In genomic region chrX:45847966-45848365, GRCh38 we compare ENCODE assay signal across 19 cellular contexts.
DNase-seq lines count a peak whose midpoint lies in the region; ATAC-seq and TF ChIP-seq lines count a peak whose summit lies in the region.
"Had no signal": no experiment of that assay in that cellular context is flagged by ENCODE, and none has a peak within 500 bp of the region (broad histone marks: within the 10 kb centered on the region; RNA-seq: fewer than 3 reads in every experiment).

No MANE protein-coding gene starts in this region.

- H4K20me1 ChIP-seq in Loucy (ENCODE audit: insufficient read depth, low read length, poor library complexity, severe bottlenecking) (no peaks in the 10 kb centered on the region), osteoblast (ENCODE audit: insufficient read depth, low read length) (no peaks in the 10 kb centered on the region)

- peaks cover 43% of the 10 kb centered on the region for H3K4me1 Mint-ChIP-seq in activated naive CD4-positive, alpha-beta T cell treated with anti-CD3 and anti-CD28 coated beads for 36 hours (ENCODE audit: low read depth)
- peaks cover 28% of the 10 kb centered on the region for H3K4me1 Mint-ChIP-seq in chondrocyte (ENCODE audit: low read depth)

- no peak for ATAC-seq in activated naive CD4-positive, alpha-beta T cell treated with anti-CD3 and anti-CD28 coated beads, Interleukin-2, amount 50 U/mL, for 72 hours
- ATAC-seq in HG02588 (IDR thresholded peaks at IDR 0.05; ENCODE audit: unreplicated experiment) (no peak), GM18517 (IDR thresholded peaks at IDR 0.05; ENCODE audit: unreplicated experiment) (no peak)
- ATAC-seq: gastrocnemius medialis; lower lobe of right lung; natural killer cell treated with Interleukin-12 subunit alpha and Interleukin-12 subunit beta and Interleukin-15 and Interleukin-18, amount 100 ng/mL, for 72 hours had no signal

- H3K4me3 Mint-ChIP-seq in activated naive CD4-positive, alpha-beta T cell treated with anti-CD3 and anti-CD28 coated beads for 36 hours = peak overlapping the region; percentile 50
- H3K4me3 Mint-ChIP-seq in chondrocyte (ENCODE audit: unreplicated experiment) = peak overlapping the region; percentile 36
- H3K4me3 Mint-ChIP-seq: natural killer cell treated with Interleukin-12 subunit alpha and Interleukin-12 subunit beta and Interleukin-15 and Interleukin-18, amount 100 ng/mL, for 72 hours had no signal

- no peaks in the 10 kb centered on the region for H3F3A ChIP-seq in Loucy (ENCODE audit: low read depth)

- CTCF ChIA-PET in activated naive CD4-positive, alpha-beta T cell treated with anti-CD3 and anti-CD28 coated beads for 36 hours (lab: Charles Lee) = interaction anchor here (1.6 kb wide), 1 partner anchor 528 kb away, joined by 6 read pairs; no protein-coding TSS in a partner anchor

- H3K9me3 Mint-ChIP-seq in activated naive CD4-positive, alpha-beta T cell treated with anti-CD3 and anti-CD28 coated beads for 36 hours = no peaks in the 10 kb centered on the region
- H3K9me3 Mint-ChIP-seq in activated naive CD4-positive, alpha-beta T cell treated with anti-CD3 and anti-CD28 coated beads, Interleukin-2, amount 50 U/mL, for 72 hours = no peaks in the 10 kb centered on the region
- peaks cover 5% of the 10 kb centered on the region for H3K9me3 Mint-ChIP-seq in chondrocyte (ENCODE audit: low read depth)
- H3K9me3 Mint-ChIP-seq: natural killer cell treated with Interleukin-12 subunit alpha and Interleukin-12 subunit beta and Interleukin-15 and Interleukin-18, amount 100 ng/mL, for 72 hours had no signal

- no peak overlapping the region for H3K27ac Mint-ChIP-seq in activated naive CD4-positive, alpha-beta T cell treated with anti-CD3 and anti-CD28 coated beads for 36 hours
- no peak overlapping the region for H3K27ac Mint-ChIP-seq in activated naive CD4-positive, alpha-beta T cell treated with anti-CD3 and anti-CD28 coated beads, Interleukin-2, amount 50 U/mL, for 72 hours
- H3K27ac Mint-ChIP-seq in chondrocyte (ENCODE audit: unreplicated experiment) = peak overlapping the region; percentile 9
- H3K27ac Mint-ChIP-seq: natural killer cell treated with Interleukin-12 subunit alpha and Interleukin-12 subunit beta and Interleukin-15 and Interleukin-18, amount 100 ng/mL, for 72 hours had no signal

- DNase-seq in activated naive CD4-positive, alpha-beta T cell treated with anti-CD3 and anti-CD28 coated beads for 36 hours = no peak
- DNase-seq in activated naive CD4-positive, alpha-beta T cell treated with anti-CD3 and anti-CD28 coated beads, Interleukin-2, amount 50 U/mL, for 72 hours (ENCODE audit: low spot score in 2 of 2) = no peak
- DNase-seq in chondrocyte (ENCODE audit: low spot score) = no peak
- DNase-seq in osteoblast (ENCODE audit: insufficient read length, low spot score, missing footprints) = no peak
- no peak for DNase-seq in AG08395 (ENCODE audit: low spot score)
- DNase-seq: activated CD8-positive, alpha-beta memory T cell treated with anti-CD3 and anti-CD28 coated beads for 24 hours; activated naive CD4-positive, alpha-beta T cell treated with anti-CD3 and anti-CD28 coated beads, Interleukin-2, amount 50 U/mL, for 16 hours; AML-193; caudate nucleus; DMS 273 treated with DMSO at 0.1 percent for 48 hours; gastrocnemius medialis; Karpas-422; lower lobe of right lung; NCI-H1694; NCI-H446 had no signal

- H3K36me3 ChIP-seq in Loucy (ENCODE audit: insufficient read depth, low read length) (no peaks in the 10 kb centered on the region), osteoblast (ENCODE audit: insufficient read depth, low read length) (peaks cover 35% of the 10 kb centered on the region)
- H3K36me3 ChIP-seq: gastrocnemius medialis, lower lobe of right lung had no signal

- intact Hi-C loops in activated naive CD4-positive, alpha-beta T cell treated with anti-CD3 and anti-CD28 coated beads for 36 hours (cut with micrococcal nuclease) = loop anchor here (5.0 kb wide), 1 partner anchor 526 kb away; no protein-coding TSS in a partner anchor

- H3K27me3 ChIP-seq in Loucy (ENCODE audit: insufficient read depth, low read length, poor library complexity, severe bottlenecking) (no peaks in the 10 kb centered on the region), osteoblast (ENCODE audit: insufficient read depth, low read length) (peaks cover 5% of the 10 kb centered on the region)

- no peaks in the 10 kb centered on the region for H3K9me2 ChIP-seq in Loucy (replicated peaks; ENCODE audit: low read depth, low read length)

- peaks cover 3% of the 10 kb centered on the region for H3K4me1 ChIP-seq in Loucy (ENCODE audit: insufficient read depth, low read length, poor library complexity, severe bottlenecking)
- peaks cover 34% of the 10 kb centered on the region for H3K4me1 ChIP-seq in osteoblast (ENCODE audit: insufficient read depth, low read length)
- H3K4me1 ChIP-seq: gastrocnemius medialis, lower lobe of right lung had no signal

- no peak overlapping the region for H3K4me3 ChIP-seq in Loucy (ENCODE audit: low read length, poor library complexity, severe bottlenecking)
- peak overlapping the region; percentile 25 for H3K4me3 ChIP-seq in osteoblast (ENCODE audit: insufficient read depth, low read length)
- H3K4me3 ChIP-seq: gastrocnemius medialis, lower lobe of right lung had no signal

- no peak overlapping the region for H3K9ac ChIP-seq in Loucy (ENCODE audit: low read depth, low read length, poor library complexity, severe bottlenecking)

- H3K4me2 ChIP-seq in Loucy (ENCODE audit: low read depth, low read length, poor library complexity, severe bottlenecking) (peak overlapping the region; percentile 24), osteoblast (ENCODE audit: insufficient read depth, low read length) (peak overlapping the region; percentile 43)

- H3K9me3 ChIP-seq in Loucy (ENCODE audit: insufficient read depth, low read depth, low read length) = no peaks in the 10 kb centered on the region
- H3K9me3 ChIP-seq in osteoblast (ENCODE audit: low read depth, low read length) = no peaks in the 10 kb centered on the region
- H3K9me3 ChIP-seq: gastrocnemius medialis, lower lobe of right lung had no signal

- no peak overlapping the region for H2AFZ ChIP-seq in Loucy (ENCODE audit: low read length)
- no peak overlapping the region for H2AFZ ChIP-seq in osteoblast (ENCODE audit: low read length)

- H3K27me3 Mint-ChIP-seq in activated naive CD4-positive, alpha-beta T cell treated with anti-CD3 and anti-CD28 coated beads for 36 hours (ENCODE audit: low read depth) = no peaks in the 10 kb centered on the region
- no peaks in the 10 kb centered on the region for H3K27me3 Mint-ChIP-seq in chondrocyte (ENCODE audit: low read depth)

- no peak for TF ChIP-seq CTCF in Loucy (conservative IDR thresholded peaks at IDR 0.05; ENCODE audit: low read length)
- no peak for TF ChIP-seq CTCF in chondrocyte (IDR thresholded peaks at IDR 0.05)
- TF ChIP-seq CTCF in osteoblast (IDR thresholded peaks at IDR 0.05; ENCODE audit: extremely low read depth, low read depth, low read length) = no peak

- H3K79me2 ChIP-seq in Loucy (ENCODE audit: insufficient read depth, low read length) = peaks cover 21% of the 10 kb centered on the region; the same call in 1 of the 2 replicates
- peaks cover 71% of the 10 kb centered on the region for H3K79me2 ChIP-seq in osteoblast (ENCODE audit: insufficient read depth, low read length)

- H3K27ac ChIP-seq in osteoblast (ENCODE audit: low read depth, low read length) = no peak overlapping the region
- H3K27ac ChIP-seq: gastrocnemius medialis, lower lobe of right lung had no signal

- peaks cover 38% of the 10 kb centered on the region for H3K36me3 Mint-ChIP-seq in activated naive CD4-positive, alpha-beta T cell treated with anti-CD3 and anti-CD28 coated beads for 36 hours (ENCODE audit: low read depth)
- peaks cover 26 to 42% of the 10 kb centered on the region in 2 donors for H3K36me3 Mint-ChIP-seq in activated naive CD4-positive, alpha-beta T cell treated with anti-CD3 and anti-CD28 coated beads, Interleukin-2, amount 50 U/mL, for 72 hours
- H3K36me3 Mint-ChIP-seq in chondrocyte (ENCODE audit: low read depth) = no peaks in the 10 kb centered on the region
- H3K36me3 Mint-ChIP-seq: natural killer cell treated with Interleukin-12 subunit alpha and Interleukin-12 subunit beta and Interleukin-15 and Interleukin-18, amount 100 ng/mL, for 72 hours had no signal
